Comparison of ENCODE assay signal across 40 cellular contexts in genomic region chr2:137233091-137233490, GRCh38.
"Had no signal": no experiment of that assay in that cellular context is flagged by ENCODE, and none has a peak within 500 bp of the region (broad histone marks: within the 10 kb centered on the region; RNA-seq: fewer than 3 reads in every experiment).

No MANE protein-coding gene starts in this region.

- H3K27ac Mint-ChIP-seq: activated naive CD4-positive, alpha-beta T cell treated with anti-CD3 and anti-CD28 coated beads for 36 hours; activated naive CD4-positive, alpha-beta T cell treated with anti-CD3 and anti-CD28 coated beads, Interleukin-2, amount 10 ng/mL, durations not matched to agents 7 days and 5 days; activated naive CD4-positive, alpha-beta T cell treated with anti-CD3 and anti-CD28 coated beads, Interleukin-2, amount 50 U/mL, for 24 hours; activated naive CD4-positive, alpha-beta T cell treated with anti-CD3 and anti-CD28 coated beads, Interleukin-2, amount 50 U/mL, for 72 hours; activated naive CD8-positive, alpha-beta T cell; activated naive CD8-positive, alpha-beta T cell treated with anti-CD3 and anti-CD28 coated beads for 36 hours; activated naive CD8-positive, alpha-beta T cell treated with anti-CD3 and anti-CD28 coated beads, Interleukin-2, amount 10 ng/mL, durations not matched to agents 7 days and 5 days; activated naive CD8-positive, alpha-beta T cell treated with anti-CD3 and anti-CD28 coated beads, Interleukin-2, amount 50 U/mL, for 24 hours; activated T-cell treated with anti-CD3 and anti-CD28 coated beads, Interleukin-2, amount 50 U/mL, for 24 hours; activated T-cell treated with anti-CD3 and anti-CD28 coated beads, Interleukin-2, amount 50 U/mL, for 72 hours; activated T-helper 1 cell treated with anti-CD3 and anti-CD28 coated beads, Interleukin-12 subunit alpha, Interleukin-12 subunit beta, Interleukin-2, Interleukin-4 antibody, amounts not matched to agents 30 ng/mL and 10 ng/mL and 1 ng/mL, durations not matched to agents 14 hours and 24 hours and 36 hours; activated T-helper 17 cell treated with anti-CD3 and anti-CD28 coated beads, Interleukin-2, amount 50 U/mL, for 72 hours; activated T-helper 2 cell treated with anti-CD3 and anti-CD28 coated beads, Interferon-gamma antibody, Interleukin-2, Interleukin-4, amounts not matched to agents 10 μg/mL and 5 μg/mL and 100 μg/mL, durations not matched to agents 14 hours and 24 hours and 36 hours; brain had no signal

- H3K9me3 ChIP-seq: adrenal gland, ascending aorta, body of pancreas, breast epithelium had no signal

- DNase-seq: activated effector memory CD4-positive, alpha-beta T cell treated with anti-CD3 and anti-CD28 coated beads, Interleukin-2, amount 50 U/mL, for 16 hours; activated effector memory CD4-positive, alpha-beta T cell treated with Interleukin-2 at 50 U/mL for 16 hours; activated gamma-delta T cell; activated gamma-delta T cell treated with Interleukin-2 at 50 U/mL for 16 hours; activated naive CD4-positive, alpha-beta T cell; activated naive CD4-positive, alpha-beta T cell treated with anti-CD3 and anti-CD28 coated beads for 36 hours; activated naive CD4-positive, alpha-beta T cell treated with anti-CD3 and anti-CD28 coated beads, Interleukin-2, amount 10 ng/mL, durations not matched to agents 7 days and 5 days; activated naive CD4-positive, alpha-beta T cell treated with anti-CD3 and anti-CD28 coated beads, Interleukin-2, amount 50 U/mL, for 16 hours; activated naive CD4-positive, alpha-beta T cell treated with Interleukin-2 at 50 U/mL for 16 hours; activated naive CD8-positive, alpha-beta T cell treated with anti-CD3 and anti-CD28 coated beads for 36 hours; activated naive CD8-positive, alpha-beta T cell treated with anti-CD3 and anti-CD28 coated beads, Interleukin-2, amount 10 ng/mL, durations not matched to agents 7 days and 5 days; activated naive CD8-positive, alpha-beta T cell treated with anti-CD3 and anti-CD28 coated beads, Interleukin-2, amount 50 U/mL, for 24 hours; activated T-cell treated with anti-CD3 and anti-CD28 coated beads, Interleukin-2, amount 50 U/mL, for 1 hour; activated T-cell treated with anti-CD3 and anti-CD28 coated beads, Interleukin-2, amount 50 U/mL, for 24 hours; activated T-cell treated with anti-CD3 and anti-CD28 coated beads, Interleukin-2, amount 50 U/mL, for 4 hours; activated T-cell treated with anti-CD3 and anti-CD28 coated beads, Interleukin-2, amount 50 U/mL, for 48 hours; activated T-cell treated with anti-CD3 and anti-CD28 coated beads, Interleukin-2, amount 50 U/mL, for 72 hours; adrenal gland; amniotic stem cell; amygdala; anterior cingulate cortex; aorta; body of pancreas; brain microvascular endothelial cell; caudate nucleus; central memory CD4-positive, alpha-beta T cell; cerebellar nuclear complex had no signal

- H3K4me1 ChIP-seq: body of pancreas, breast epithelium had no signal

- H3K27ac ChIP-seq: adrenal gland, ascending aorta, body of pancreas, brain microvascular endothelial cell, breast epithelium, cardiac muscle cell had no signal

- H3K36me3 Mint-ChIP-seq: activated naive CD4-positive, alpha-beta T cell treated with anti-CD3 and anti-CD28 coated beads, Interleukin-2, amount 10 ng/mL, durations not matched to agents 7 days and 5 days; activated naive CD4-positive, alpha-beta T cell treated with anti-CD3 and anti-CD28 coated beads, Interleukin-2, amount 50 U/mL, for 24 hours; activated naive CD4-positive, alpha-beta T cell treated with anti-CD3 and anti-CD28 coated beads, Interleukin-2, amount 50 U/mL, for 72 hours; activated naive CD8-positive, alpha-beta T cell; activated naive CD8-positive, alpha-beta T cell treated with anti-CD3 and anti-CD28 coated beads for 36 hours; activated naive CD8-positive, alpha-beta T cell treated with anti-CD3 and anti-CD28 coated beads, Interleukin-2, amount 10 ng/mL, durations not matched to agents 7 days and 5 days; brain had no signal

- H3K4me3 Mint-ChIP-seq: activated naive CD4-positive, alpha-beta T cell treated with anti-CD3 and anti-CD28 coated beads for 36 hours; activated naive CD4-positive, alpha-beta T cell treated with anti-CD3 and anti-CD28 coated beads, Interleukin-2, amount 10 ng/mL, durations not matched to agents 7 days and 5 days; activated naive CD4-positive, alpha-beta T cell treated with anti-CD3 and anti-CD28 coated beads, Interleukin-2, amount 50 U/mL, for 24 hours; activated naive CD8-positive, alpha-beta T cell; activated naive CD8-positive, alpha-beta T cell treated with anti-CD3 and anti-CD28 coated beads for 36 hours; activated naive CD8-positive, alpha-beta T cell treated with anti-CD3 and anti-CD28 coated beads, Interleukin-2, amount 10 ng/mL, durations not matched to agents 7 days and 5 days; activated naive CD8-positive, alpha-beta T cell treated with anti-CD3 and anti-CD28 coated beads, Interleukin-2, amount 50 U/mL, for 24 hours; activated T-cell treated with anti-CD3 and anti-CD28 coated beads, Interleukin-2, amount 50 U/mL, for 24 hours; activated T-cell treated with anti-CD3 and anti-CD28 coated beads, Interleukin-2, amount 50 U/mL, for 4 hours; activated T-cell treated with anti-CD3 and anti-CD28 coated beads, Interleukin-2, amount 50 U/mL, for 72 hours; activated T-helper 1 cell treated with anti-CD3 and anti-CD28 coated beads, Interleukin-12 subunit alpha, Interleukin-12 subunit beta, Interleukin-2, Interleukin-4 antibody, amounts not matched to agents 30 ng/mL and 10 ng/mL and 1 ng/mL, durations not matched to agents 14 hours and 24 hours and 36 hours; activated T-helper 17 cell treated with anti-CD3 and anti-CD28 coated beads, Interleukin-2, amount 50 U/mL, for 72 hours; brain; central memory CD8-positive, alpha-beta T cell had no signal

- H3K27me3 Mint-ChIP-seq: activated naive CD4-positive, alpha-beta T cell treated with anti-CD3 and anti-CD28 coated beads, Interleukin-2, amount 10 ng/mL, durations not matched to agents 7 days and 5 days; activated naive CD4-positive, alpha-beta T cell treated with anti-CD3 and anti-CD28 coated beads, Interleukin-2, amount 50 U/mL, for 24 hours; activated naive CD8-positive, alpha-beta T cell; activated naive CD8-positive, alpha-beta T cell treated with anti-CD3 and anti-CD28 coated beads for 36 hours; activated naive CD8-positive, alpha-beta T cell treated with anti-CD3 and anti-CD28 coated beads, Interleukin-2, amount 10 ng/mL, durations not matched to agents 7 days and 5 days; activated naive CD8-positive, alpha-beta T cell treated with anti-CD3 and anti-CD28 coated beads, Interleukin-2, amount 50 U/mL, for 24 hours; activated T-cell treated with anti-CD3 and anti-CD28 coated beads, Interleukin-2, amount 50 U/mL, for 24 hours; activated T-helper 17 cell treated with anti-CD3 and anti-CD28 coated beads, Interleukin-2, amount 50 U/mL, for 72 hours; brain; central memory CD8-positive, alpha-beta T cell had no signal

- H3K4me1 Mint-ChIP-seq: activated naive CD4-positive, alpha-beta T cell treated with anti-CD3 and anti-CD28 coated beads, Interleukin-2, amount 10 ng/mL, durations not matched to agents 7 days and 5 days; activated naive CD4-positive, alpha-beta T cell treated with anti-CD3 and anti-CD28 coated beads, Interleukin-2, amount 50 U/mL, for 24 hours; activated naive CD8-positive, alpha-beta T cell treated with anti-CD3 and anti-CD28 coated beads for 36 hours; activated naive CD8-positive, alpha-beta T cell treated with anti-CD3 and anti-CD28 coated beads, Interleukin-2, amount 10 ng/mL, durations not matched to agents 7 days and 5 days; activated naive CD8-positive, alpha-beta T cell treated with anti-CD3 and anti-CD28 coated beads, Interleukin-2, amount 50 U/mL, for 24 hours; activated T-helper 17 cell treated with anti-CD3 and anti-CD28 coated beads, Interleukin-2, amount 50 U/mL, for 72 hours; brain; central memory CD8-positive, alpha-beta T cell had no signal

- ATAC-seq: activated naive CD4-positive, alpha-beta T cell treated with anti-CD3 and anti-CD28 coated beads, Interleukin-2, amount 50 U/mL, for 72 hours; activated naive CD8-positive, alpha-beta T cell treated with anti-CD3 and anti-CD28 coated beads, Interleukin-2, amount 50 U/mL, for 24 hours; activated T-cell treated with anti-CD3 and anti-CD28 coated beads, Interleukin-2, amount 50 U/mL, for 4 hours; activated T-cell treated with anti-CD3 and anti-CD28 coated beads, Interleukin-2, amount 50 U/mL, for 72 hours; activated T-helper 17 cell treated with anti-CD3 and anti-CD28 coated beads, Interleukin-2, amount 50 U/mL, for 72 hours; body of pancreas had no signal

- H3K4me3 ChIP-seq: adrenal gland, ascending aorta, body of pancreas, breast epithelium, cardiac muscle cell had no signal

- H3K9me3 Mint-ChIP-seq: activated naive CD4-positive, alpha-beta T cell treated with anti-CD3 and anti-CD28 coated beads for 36 hours; activated naive CD4-positive, alpha-beta T cell treated with anti-CD3 and anti-CD28 coated beads, Interleukin-2, amount 50 U/mL, for 24 hours; activated naive CD8-positive, alpha-beta T cell treated with anti-CD3 and anti-CD28 coated beads, Interleukin-2, amount 10 ng/mL, durations not matched to agents 7 days and 5 days; activated naive CD8-positive, alpha-beta T cell treated with anti-CD3 and anti-CD28 coated beads, Interleukin-2, amount 50 U/mL, for 24 hours; activated T-cell treated with anti-CD3 and anti-CD28 coated beads, Interleukin-2, amount 50 U/mL, for 24 hours; activated T-cell treated with anti-CD3 and anti-CD28 coated beads, Interleukin-2, amount 50 U/mL, for 4 hours; activated T-cell treated with anti-CD3 and anti-CD28 coated beads, Interleukin-2, amount 50 U/mL, for 72 hours; activated T-helper 1 cell treated with anti-CD3 and anti-CD28 coated beads, Interleukin-12 subunit alpha, Interleukin-12 subunit beta, Interleukin-2, Interleukin-4 antibody, amounts not matched to agents 30 ng/mL and 10 ng/mL and 1 ng/mL, durations not matched to agents 14 hours and 24 hours and 36 hours; activated T-helper 2 cell treated with anti-CD3 and anti-CD28 coated beads, Interferon-gamma antibody, Interleukin-2, Interleukin-4, amounts not matched to agents 10 μg/mL and 5 μg/mL and 100 μg/mL, durations not matched to agents 14 hours and 24 hours and 36 hours; brain; central memory CD8-positive, alpha-beta T cell had no signal

- FAIRE-seq: astrocyte, bronchial epithelial cell had no signal

- H3K27me3 ChIP-seq: adrenal gland, ascending aorta, body of pancreas, brain microvascular endothelial cell, breast epithelium, cardiac muscle cell had no signal

- H3K36me3 ChIP-seq: adrenal gland, ascending aorta, brain microvascular endothelial cell, breast epithelium, cardiac muscle cell had no signal
